In the genomic region with DNA sequence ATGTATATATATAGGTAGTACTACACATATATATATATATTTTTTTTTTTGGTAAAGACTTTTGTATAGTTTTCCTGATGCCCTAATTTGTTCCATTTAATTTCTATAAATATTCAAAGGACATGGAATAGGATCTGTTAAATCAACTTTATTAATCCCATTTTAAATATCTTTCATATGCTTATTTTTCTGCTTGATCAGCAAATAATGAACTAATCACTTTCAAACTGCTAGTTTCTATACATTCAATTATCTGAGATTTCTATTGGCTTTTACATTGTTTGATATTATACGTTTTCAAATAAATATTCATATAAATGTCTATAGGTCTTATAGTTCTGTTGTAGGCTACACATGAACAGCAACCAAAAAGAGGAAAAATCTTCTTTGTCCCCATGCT, we compare ENCODE assay signal across 24 cellular contexts. TPM values are rescaled to one million over a fixed set of nuclear protein-coding genes. Genes with fewer than 3 reads are reported as not detected.
"Had no signal": no experiment of that assay in that cellular context is flagged by ENCODE, and none has a peak within 500 bp of the region (broad histone marks: within the 10 kb centered on the region; RNA-seq: fewer than 3 reads in every experiment).

No MANE protein-coding gene starts in this region.

- H3K4me1 ChIP-seq: Peyer's patch had no signal

- FAIRE-seq: bronchial epithelial cell, TTC549 had no signal

- H3K27ac Mint-ChIP-seq: activated CD4-positive, alpha-beta memory T cell treated with anti-CD3 and anti-CD28 coated beads, Interleukin-2, amount 10 ng/mL, durations not matched to agents 7 days and 5 days; IgD-negative memory B cell; T-cell had no signal

- H3K27me3 ChIP-seq: Peyer's patch had no signal

- DNase-seq: activated CD4-positive, alpha-beta memory T cell treated with anti-CD3 and anti-CD28 coated beads, Interleukin-2, amount 10 ng/mL, durations not matched to agents 7 days and 5 days; activated CD4-positive, alpha-beta T cell treated with anti-CD3 and anti-CD28 coated beads, Interleukin-2, amount 50 U/mL, for 1 hour; activated CD4-positive, CD25-positive, alpha-beta regulatory T cell; activated naive CD4-positive, alpha-beta T cell treated with anti-CD3 and anti-CD28 coated beads, Interleukin-2, amount 50 U/mL, for 16 hours; activated T-cell treated with anti-CD3 and anti-CD28 coated beads for 4 hours; aorta; central memory CD4-positive, alpha-beta T cell; MM.1S; NCI-H1105; NCI-H1436; NCI-H1694 treated with DMSO at 0.1 percent for 48 hours; NCI-H2081; NCI-H510A treated with DMSO at 0.1 percent for 48 hours; NCI-H69; NK-92 treated with Interleukin-12 subunit alpha and Interleukin-12 subunit beta, amount 100 ng/mL, for 24 hours; Peyer's patch; SHP77; T-cell; T1000 had no signal

- H3K4me3 ChIP-seq: Peyer's patch had no signal

- H3K4me3 Mint-ChIP-seq: activated CD4-positive, alpha-beta memory T cell treated with anti-CD3 and anti-CD28 coated beads, Interleukin-2, amount 10 ng/mL, durations not matched to agents 7 days and 5 days; IgD-negative memory B cell; T-cell had no signal

- H3K9me3 Mint-ChIP-seq: activated CD4-positive, alpha-beta memory T cell treated with anti-CD3 and anti-CD28 coated beads, Interleukin-2, amount 10 ng/mL, durations not matched to agents 7 days and 5 days; IgD-negative memory B cell; T-cell had no signal

- H3K4me1 Mint-ChIP-seq: activated CD4-positive, alpha-beta memory T cell treated with anti-CD3 and anti-CD28 coated beads, Interleukin-2, amount 10 ng/mL, durations not matched to agents 7 days and 5 days had no signal

- H3K9me3 ChIP-seq: Peyer's patch had no signal

- H3K27me3 Mint-ChIP-seq: activated CD4-positive, alpha-beta memory T cell treated with anti-CD3 and anti-CD28 coated beads, Interleukin-2, amount 10 ng/mL, durations not matched to agents 7 days and 5 days; IgD-negative memory B cell; T-cell had no signal

- H3K27ac ChIP-seq: Peyer's patch had no signal

RNA-seq across cellular contexts. Expression of gene CFAP100, which starts 59.3 kb away (rescaled TPM):
- total RNA-seq: activated CD4-positive, alpha-beta memory T cell treated with anti-CD3 and anti-CD28 coated beads, Interleukin-2, amount 10 ng/mL, durations not matched to agents 7 days and 5 days; activated CD8-positive, alpha-beta memory T cell treated with anti-CD3 and anti-CD28 coated beads for 36 hours; aorta; bronchial epithelial cell; Peyer's patch; SK-MEL-5; T-cell had no signal
